ENCODE assay signal across 15 cellular contexts in genomic region chr9:130599625-130600024, GRCh38.
"Had no signal": no experiment of that assay in that cellular context is flagged by ENCODE, and none has a peak within 500 bp of the region (broad histone marks: within the 10 kb centered on the region; RNA-seq: fewer than 3 reads in every experiment).

No MANE protein-coding gene starts in this region.

- H3K4me3 ChIP-seq: esophagus squamous epithelium, left ventricle myocardium inferior, ovary, testis, uterus had no signal

- ATAC-seq: activated CD8-positive, alpha-beta T cell treated with anti-CD3 and anti-CD28 coated beads, Interleukin-2, amount 10 ng/mL, durations not matched to agents 7 days and 5 days; stimulated activated naive CD8-positive, alpha-beta T cell treated with anti-CD3 and anti-CD28 coated beads, Interleukin-15, amount 100 ng/mL, for 72 hours had no signal

- H3K27ac ChIP-seq: esophagus squamous epithelium, left ventricle myocardium inferior, ovary, testis, uterus had no signal

- FAIRE-seq: astrocyte, keratinocyte had no signal

- H3K27me3 ChIP-seq: esophagus squamous epithelium, ovary, testis, uterus had no signal

- H3K9me3 ChIP-seq: esophagus squamous epithelium, left ventricle myocardium inferior, ovary, testis, uterus had no signal

- H3K36me3 ChIP-seq: ovary, uterus had no signal

- H3K4me1 ChIP-seq: esophagus squamous epithelium, uterus had no signal

- DNase-seq: activated CD8-positive, alpha-beta memory T cell treated with anti-CD3 and anti-CD28 coated beads, Interleukin-2, amount 50 U/mL, for 48 hours; activated CD8-positive, alpha-beta T cell treated with anti-CD3 and anti-CD28 coated beads, Interleukin-2, amount 10 ng/mL, durations not matched to agents 7 days and 5 days; esophagus squamous epithelium; foreskin fibroblast; glutamatergic neuron; left ventricle myocardium inferior; mesenchymal stem cell; ovary; stimulated activated CD4-positive, alpha-beta T cell treated with anti-CD3 and anti-CD28 coated beads, Interleukin-4, amount 100 ng/mL, for 1 hour; stimulated activated naive CD8-positive, alpha-beta T cell treated with anti-CD3 and anti-CD28 coated beads, Interleukin-15, amount 100 ng/mL, for 72 hours; T1000; testis; uterus had no signal
